In the genomic region with DNA sequence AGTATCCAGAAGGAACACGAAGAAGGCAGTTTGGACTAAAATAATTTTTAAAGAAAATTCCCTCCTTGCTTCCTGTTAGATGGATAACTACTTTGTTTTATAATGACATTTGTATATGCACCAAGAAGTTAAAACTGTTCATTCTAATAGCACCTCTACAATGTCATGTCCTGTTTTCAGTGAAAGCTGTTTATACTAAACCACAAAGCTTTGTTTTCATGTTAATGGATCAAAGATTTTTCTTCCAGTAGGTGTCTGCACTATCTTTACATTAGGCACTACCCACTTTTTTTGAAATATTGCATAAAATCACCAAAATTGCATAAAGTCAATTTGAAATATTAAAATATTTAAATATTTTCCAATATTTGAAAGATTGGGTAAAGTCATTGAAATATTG, we compare ENCODE assay signal across 16 cellular contexts. TPM values are rescaled to one million over a fixed set of nuclear protein-coding genes. Genes with fewer than 3 reads are reported as not detected.
"Had no signal": no experiment of that assay in that cellular context is flagged by ENCODE, and none has a peak within 500 bp of the region (broad histone marks: within the 10 kb centered on the region; RNA-seq: fewer than 3 reads in every experiment).

No MANE protein-coding gene starts in this region.

- H3K27ac Mint-ChIP-seq: activated B cell treated with CpG ODN at 0.5 μM for 24 hours had no signal

- H3K27me3 Mint-ChIP-seq: activated B cell treated with CpG ODN at 0.5 μM for 24 hours; activated CD4-positive, alpha-beta T cell treated with anti-CD3 and anti-CD28 coated beads, Interleukin-2, amount 10 ng/mL, durations not matched to agents 24 days and 14 days; central memory CD8-positive, alpha-beta T cell; stimulated activated naive CD8-positive, alpha-beta T cell treated with anti-CD3 and anti-CD28 coated beads, Interleukin-15, Interleukin-2, amounts not matched to agents 100 ng/mL and 50 ng/mL, for 24 hours had no signal

- H3K4me3 ChIP-seq: mucosa of descending colon, uterus had no signal

- H3K27me3 ChIP-seq: uterus had no signal

- H3K36me3 ChIP-seq: uterus had no signal

- H3K9me3 ChIP-seq: mucosa of descending colon, uterus had no signal

- H3K4me1 ChIP-seq: uterus had no signal

- H3K4me3 Mint-ChIP-seq: nephron had no signal

- DNase-seq: activated B cell treated with CpG ODN at 0.5 μM for 24 hours; activated CD8-positive, alpha-beta memory T cell treated with anti-CD3 and anti-CD28 coated beads for 24 hours; activated naive CD4-positive, alpha-beta T cell treated with anti-CD3 and anti-CD28 coated beads for 36 hours; erythroblast; immature natural killer cell; left cardiac atrium; mammary epithelial cell; stimulated activated CD4-positive, alpha-beta T cell treated with anti-CD3 and anti-CD28 coated beads, Interleukin-4, amount 100 ng/mL, for 1 hour; stimulated activated CD8-positive, alpha-beta memory T cell treated with anti-CD3 and anti-CD28 coated beads, Interleukin-4, amount 100 ng/mL, for 48 hours; uterus had no signal

- H3K9me3 Mint-ChIP-seq: activated B cell treated with CpG ODN at 0.5 μM for 24 hours; activated CD4-positive, alpha-beta T cell treated with anti-CD3 and anti-CD28 coated beads, Interleukin-2, amount 10 ng/mL, durations not matched to agents 24 days and 14 days; activated naive CD4-positive, alpha-beta T cell treated with anti-CD3 and anti-CD28 coated beads for 36 hours; central memory CD8-positive, alpha-beta T cell; immature natural killer cell; nephron; stimulated activated naive CD8-positive, alpha-beta T cell treated with anti-CD3 and anti-CD28 coated beads, Interleukin-15, Interleukin-2, amounts not matched to agents 100 ng/mL and 50 ng/mL, for 24 hours had no signal

RNA-seq across cellular contexts. Expression of a gene that starts 10.1 kb away (rescaled TPM):
- total RNA-seq: activated B cell treated with CpG ODN at 0.5 μM for 24 hours; activated CD4-positive, alpha-beta T cell treated with anti-CD3 and anti-CD28 coated beads, Interleukin-2, amount 10 ng/mL, durations not matched to agents 24 days and 14 days; activated naive CD4-positive, alpha-beta T cell treated with anti-CD3 and anti-CD28 coated beads for 36 hours; T-helper 1 cell treated with Interleukin-12 subunit alpha and Interleukin-12 subunit beta and Interleukin-4 antibody, amounts not matched to agents 30 ng/mL and 1 ng/mL, for 36 hours had no signal
- polyA plus RNA-seq: immature natural killer cell had no signal
